ENCODE assay signal across 1 cellular context in the genomic region with DNA sequence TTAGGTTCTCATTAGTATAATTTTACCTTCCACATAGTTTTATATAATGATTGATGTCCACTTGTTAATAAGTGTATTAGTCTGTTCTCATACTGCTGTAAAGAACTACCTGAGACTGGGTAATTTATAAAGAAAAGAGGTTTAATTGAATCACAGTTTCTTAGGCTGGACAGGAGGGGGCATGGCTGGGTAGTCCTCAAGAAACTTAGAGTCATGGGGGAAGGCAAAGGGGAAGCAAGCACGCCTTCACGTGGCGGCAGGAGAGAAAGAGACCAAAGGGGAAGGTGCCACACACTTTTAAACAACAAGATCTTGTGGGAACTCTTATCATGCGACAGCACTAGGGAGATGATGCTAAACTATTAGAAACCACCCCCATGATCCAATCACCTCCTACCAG.
TF ChIP-seq lines count a peak whose summit lies in the region.

No MANE protein-coding gene starts in this region.

TF ChIP-seq in K562, 482 proteins besides CTCF, POLR2A, EP300 and RAD21:
- 0 out of 2 replicates have a peak, but pooled peaks have one; percentile 17 for TF ChIP-seq NFE2 (IDR thresholded peaks at IDR 0.05; ENCODE audit: low read depth)
- TF ChIP-seq ZNF766 (CRISPR knock-in tag; conservative IDR thresholded peaks at IDR 0.05) = peak; percentile 94
- TF ChIP-seq MBD2 (IDR thresholded peaks at IDR 0.05; ENCODE audit: borderline replicate concordance, low read depth) = no peak
- no peak for TF ChIP-seq SOX6 (IDR thresholded peaks at IDR 0.05)
- no peak for TF ChIP-seq RFX7 (CRISPR knock-in tag; IDR thresholded peaks at IDR 0.05)
